ENCODE assay signal across 13 cellular contexts in genomic region chr2:196159223-196159892, GRCh38. TPM values are rescaled to one million over a fixed set of nuclear protein-coding genes. Genes with fewer than 3 reads are reported as not detected.
A peak's percentile ranks its signal among the peaks of the same experiment; 100 is the strongest.
DNase-seq lines count a peak whose midpoint lies in the region; ATAC-seq and TF ChIP-seq lines count a peak whose summit lies in the region.
"Had no signal": no experiment of that assay in that cellular context is flagged by ENCODE, and none has a peak within 500 bp of the region (broad histone marks: within the 10 kb centered on the region; RNA-seq: fewer than 3 reads in every experiment).

No MANE protein-coding gene starts in this region.

- H3K4me3 Mint-ChIP-seq in activated CD4-positive, alpha-beta T cell treated with anti-CD3 and anti-CD28 coated beads, Interleukin-2, amount 10 ng/mL, durations not matched to agents 24 days and 14 days: peak overlapping the region; percentile 87
- H3K4me3 Mint-ChIP-seq in stimulated activated naive CD8-positive, alpha-beta T cell treated with anti-CD3 and anti-CD28 coated beads, Interleukin-15, Interleukin-2, amounts not matched to agents 100 ng/mL and 50 ng/mL, for 24 hours: peak overlapping the region; percentile 88
- H3K4me3 Mint-ChIP-seq in neural progenitor cell: no peak overlapping the region
- H3K4me3 Mint-ChIP-seq: mesothelial cell of epicardium had no signal

- H3K9me2 ChIP-seq in SU-DHL-6 (replicated peaks; ENCODE audit: insufficient read depth, low read length): no peaks in the 10 kb centered on the region

- intact Hi-C loops in activated CD4-positive, alpha-beta T cell treated with anti-CD3 and anti-CD28 coated beads, Interleukin-2, amount 10 ng/mL, durations not matched to agents 24 days and 14 days (cut with micrococcal nuclease): loop anchor here (2.0 kb wide), 1 partner anchor 15 kb away; no protein-coding TSS in a partner anchor
- intact Hi-C loops in esophagus squamous epithelium (cut with DNase I): no loop called here

- peaks cover 83% of the 10 kb centered on the region for H3F3A ChIP-seq in SU-DHL-6 (ENCODE audit: insufficient read depth)
- no peaks in the 10 kb centered on the region for H3F3A ChIP-seq in neural progenitor cell (ENCODE audit: low read depth)

- peak; percentile 83 for DNase-seq in activated CD4-positive, alpha-beta T cell treated with anti-CD3 and anti-CD28 coated beads, Interleukin-2, amount 10 ng/mL, durations not matched to agents 24 days and 14 days
- no peak for DNase-seq in activated CD4-positive, alpha-beta T cell treated with anti-CD3 and anti-CD28 coated beads for 1 hour
- DNase-seq in esophagus squamous epithelium (lab: John Stamatoyannopoulos, UW) (no peak), neural progenitor cell (ENCODE audit: low spot score) (no peak)
- DNase-seq: cerebellar nuclear complex, NCI-H187 treated with DMSO at 0.1 percent for 48 hours, Right ventricle myocardium superior had no signal

- no peak overlapping the region for H2AFZ ChIP-seq in SU-DHL-6 (ENCODE audit: low read depth, low read length, severe bottlenecking)
- no peak overlapping the region for H2AFZ ChIP-seq in neural progenitor cell (replicated peaks)

- peaks cover 67% of the 10 kb centered on the region for H3K36me3 Mint-ChIP-seq in activated CD4-positive, alpha-beta T cell treated with anti-CD3 and anti-CD28 coated beads, Interleukin-2, amount 10 ng/mL, durations not matched to agents 24 days and 14 days (ENCODE audit: low read depth)
- H3K36me3 Mint-ChIP-seq in stimulated activated naive CD8-positive, alpha-beta T cell treated with anti-CD3 and anti-CD28 coated beads, Interleukin-15, Interleukin-2, amounts not matched to agents 100 ng/mL and 50 ng/mL, for 24 hours (ENCODE audit: low read depth): peaks cover 81% of the 10 kb centered on the region
- peaks cover 16% of the 10 kb centered on the region for H3K36me3 Mint-ChIP-seq in neural progenitor cell

- H3K27me3 Mint-ChIP-seq in activated CD4-positive, alpha-beta T cell treated with anti-CD3 and anti-CD28 coated beads, Interleukin-2, amount 10 ng/mL, durations not matched to agents 24 days and 14 days: no peaks in the 10 kb centered on the region
- no peaks in the 10 kb centered on the region for H3K27me3 Mint-ChIP-seq in stimulated activated naive CD8-positive, alpha-beta T cell treated with anti-CD3 and anti-CD28 coated beads, Interleukin-15, Interleukin-2, amounts not matched to agents 100 ng/mL and 50 ng/mL, for 24 hours
- no peaks in the 10 kb centered on the region for H3K27me3 Mint-ChIP-seq in neural progenitor cell (ENCODE audit: insufficient read depth, low read depth)

- H3K9me3 ChIP-seq in SU-DHL-6 (ENCODE audit: insufficient read depth, low read length) (no peaks in the 10 kb centered on the region), esophagus squamous epithelium (no peaks in the 10 kb centered on the region), neural progenitor cell (ENCODE audit: low read depth) (no peaks in the 10 kb centered on the region)
- H3K9me3 ChIP-seq: A549 had no signal

- no peak for ATAC-seq in GM21381 (IDR thresholded peaks at IDR 0.05; ENCODE audit: unreplicated experiment)
- no peak for ATAC-seq in HG03565 (IDR thresholded peaks at IDR 0.05; ENCODE audit: unreplicated experiment)
- ATAC-seq: A549 had no signal

- peak overlapping the region; percentile 97 for H3K27ac Mint-ChIP-seq in activated CD4-positive, alpha-beta T cell treated with anti-CD3 and anti-CD28 coated beads, Interleukin-2, amount 10 ng/mL, durations not matched to agents 24 days and 14 days
- peak overlapping the region; percentile 90 for H3K27ac Mint-ChIP-seq in stimulated activated naive CD8-positive, alpha-beta T cell treated with anti-CD3 and anti-CD28 coated beads, Interleukin-15, Interleukin-2, amounts not matched to agents 100 ng/mL and 50 ng/mL, for 24 hours
- H3K27ac Mint-ChIP-seq in neural progenitor cell: no peak overlapping the region

- no peak overlapping the region for H3K4me3 ChIP-seq in SU-DHL-6 (ENCODE audit: insufficient read depth, low read length, poor library complexity, severe bottlenecking)
- H3K4me3 ChIP-seq in esophagus squamous epithelium: no peak overlapping the region
- no peak overlapping the region for H3K4me3 ChIP-seq in neural progenitor cell
- H3K4me3 ChIP-seq: A549 had no signal

- H3K27ac ChIP-seq in SU-DHL-6 (ENCODE audit: low read depth, low read length) (peak overlapping the region; percentile 86), esophagus squamous epithelium (peak overlapping the region in 3 of 4 donors; percentile 30 to 57 (median 45)), neural progenitor cell (no peak overlapping the region)
- H3K27ac ChIP-seq: A549 had no signal

- H3K36me3 ChIP-seq in SU-DHL-6 (ENCODE audit: low read length) (peaks cover 80% of the 10 kb centered on the region), esophagus squamous epithelium (peaks cover 0 to 10% (median 0%) of the 10 kb centered on the region in 3 donors), neural progenitor cell (peaks cover 8% of the 10 kb centered on the region)

- peaks cover 99% of the 10 kb centered on the region for H3K79me2 ChIP-seq in SU-DHL-6 (ENCODE audit: insufficient read depth, low read length)
- H3K79me2 ChIP-seq in neural progenitor cell (ENCODE audit: low read depth): peaks cover under 1% of the 10 kb centered on the region

- H3K4me2 ChIP-seq in SU-DHL-6 (ENCODE audit: low read depth, low read length, poor library complexity, severe bottlenecking) (peak overlapping the region; percentile 99), neural progenitor cell (no peak overlapping the region)

- H3K4me1 Mint-ChIP-seq in activated CD4-positive, alpha-beta T cell treated with anti-CD3 and anti-CD28 coated beads, Interleukin-2, amount 10 ng/mL, durations not matched to agents 24 days and 14 days: peaks cover 60% of the 10 kb centered on the region
- peaks cover 98% of the 10 kb centered on the region for H3K4me1 Mint-ChIP-seq in stimulated activated naive CD8-positive, alpha-beta T cell treated with anti-CD3 and anti-CD28 coated beads, Interleukin-15, Interleukin-2, amounts not matched to agents 100 ng/mL and 50 ng/mL, for 24 hours (ENCODE audit: low read depth)
- no peaks in the 10 kb centered on the region for H3K4me1 Mint-ChIP-seq in neural progenitor cell

- no peak for TF ChIP-seq POLR2A in esophagus squamous epithelium (IDR thresholded peaks at IDR 0.05)

- H3K27me3 ChIP-seq in SU-DHL-6 (ENCODE audit: low read length) (no peaks in the 10 kb centered on the region), esophagus squamous epithelium (no peaks in the 10 kb centered on the region), neural progenitor cell (no peaks in the 10 kb centered on the region)

- H3K4me1 ChIP-seq in esophagus squamous epithelium: no peaks in the 10 kb centered on the region
- peaks cover 3% of the 10 kb centered on the region for H3K4me1 ChIP-seq in neural progenitor cell

- no peak overlapping the region for H3K9ac ChIP-seq in SU-DHL-6 (ENCODE audit: low read length)
- H3K9ac ChIP-seq in neural progenitor cell: no peak overlapping the region

- TF ChIP-seq CTCF in SU-DHL-6 (IDR thresholded peaks at IDR 0.05; ENCODE audit: insufficient read depth, low read length, poor library complexity, severe bottlenecking) (no peak), esophagus squamous epithelium (IDR thresholded peaks at IDR 0.05) (no peak), neural progenitor cell (IDR thresholded peaks at IDR 0.05) (no peak)

- no peaks in the 10 kb centered on the region for H3K9me3 Mint-ChIP-seq in activated CD4-positive, alpha-beta T cell treated with anti-CD3 and anti-CD28 coated beads, Interleukin-2, amount 10 ng/mL, durations not matched to agents 24 days and 14 days
- H3K9me3 Mint-ChIP-seq in stimulated activated naive CD8-positive, alpha-beta T cell treated with anti-CD3 and anti-CD28 coated beads, Interleukin-15, Interleukin-2, amounts not matched to agents 100 ng/mL and 50 ng/mL, for 24 hours: no peaks in the 10 kb centered on the region
- H3K9me3 Mint-ChIP-seq in neural progenitor cell: no peaks in the 10 kb centered on the region
- H3K9me3 Mint-ChIP-seq: mesothelial cell of epicardium had no signal

- H4K20me1 ChIP-seq in SU-DHL-6 (ENCODE audit: low read depth, low read length) (peaks cover 68% of the 10 kb centered on the region), neural progenitor cell (ENCODE audit: low read depth) (no peaks in the 10 kb centered on the region)

- 69 to 79% methylated on average over 5 of the region's 5 CpGs for WGBS in esophagus squamous epithelium, 2 donors

RNA-seq across cellular contexts. Expression of gene STK17B, which starts 12.0 kb away (rescaled TPM):
- total RNA-seq in activated CD4-positive, alpha-beta T cell treated with anti-CD3 and anti-CD28 coated beads, Interleukin-2, amount 10 ng/mL, durations not matched to agents 24 days and 14 days: 129 and 131 TPM in 2 replicates
- total RNA-seq in esophagus squamous epithelium (10 to 100 TPM in 3 of 4 donors, 1 to 10 TPM in 1; 7.9 to 32.2 (median 18.2) TPM), neural progenitor cell (ENCODE audit: low replicate concordance) (18.6 and 35.4 TPM in 2 replicates)
